Comparison of ENCODE assay signal across 8 cellular contexts in the genomic region with DNA sequence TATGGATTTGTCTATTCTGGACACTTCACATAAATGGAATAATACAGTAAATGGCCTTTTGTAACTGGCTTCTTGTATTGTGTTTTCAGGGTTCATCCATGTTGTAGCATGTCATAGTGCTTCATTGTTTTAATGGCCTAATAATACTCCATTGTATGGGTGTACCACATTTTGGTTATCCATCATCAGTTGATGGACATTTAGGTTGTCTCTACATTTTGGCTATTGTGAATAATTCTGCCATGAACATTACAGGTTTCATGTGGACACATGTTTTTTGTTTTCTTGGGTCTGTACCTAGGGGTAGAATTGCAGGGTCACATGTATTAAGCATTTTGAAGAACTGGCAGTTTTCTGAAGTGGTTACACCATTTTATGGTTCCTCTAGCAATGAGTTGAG.
"Had no signal": no experiment of that assay in that cellular context is flagged by ENCODE, and none has a peak within 500 bp of the region (broad histone marks: within the 10 kb centered on the region; RNA-seq: fewer than 3 reads in every experiment).

No MANE protein-coding gene starts in this region.

- H3K27ac ChIP-seq: GM23248, HL-60 had no signal

- H3K4me1 ChIP-seq: HAP-1 had no signal

- H3K4me3 ChIP-seq: GM23248, HAP-1 had no signal

- H3K9me3 ChIP-seq: HAP-1 had no signal

- H3K9ac ChIP-seq: GM23248 had no signal

- ATAC-seq: HCT116 had no signal

- H3K36me3 ChIP-seq: HAP-1 had no signal

- H2AFZ ChIP-seq: GM23248 had no signal

- DNase-seq: GM23248, GOT3, H7, IMR-90, KBM-7 had no signal
